ENCODE assay signal across 12 cellular contexts in genomic region chr10:6175329-6176055, GRCh38. TPM values are rescaled to one million over a fixed set of nuclear protein-coding genes. Genes with fewer than 3 reads are reported as not detected.
DNase-seq lines count a peak whose midpoint lies in the region; ATAC-seq lines count a peak whose summit lies in the region.
"Had no signal": no experiment of that assay in that cellular context is flagged by ENCODE, and none has a peak within 500 bp of the region (broad histone marks: within the 10 kb centered on the region; RNA-seq: fewer than 3 reads in every experiment).

No MANE protein-coding gene starts in this region.

- H3K27ac ChIP-seq in layer of hippocampus (ENCODE audit: low read depth, low read length) (peak overlapping the region; percentile 72), substantia nigra (ENCODE audit: low read depth, low read length, poor library complexity, severe bottlenecking) (peak overlapping the region; percentile 91)
- H3K27ac ChIP-seq: lower lobe of right lung had no signal

- no peaks in the 10 kb centered on the region for H3K9me3 Mint-ChIP-seq in activated CD4-positive, alpha-beta memory T cell treated with anti-CD3 and anti-CD28 coated beads for 36 hours
- H3K9me3 Mint-ChIP-seq in activated CD4-positive, alpha-beta memory T cell treated with anti-CD3 and anti-CD28 coated beads, Interleukin-2, amount 10 ng/mL, durations not matched to agents 7 days and 5 days = no peaks in the 10 kb centered on the region
- no peaks in the 10 kb centered on the region for H3K9me3 Mint-ChIP-seq in activated T-helper 2 cell treated with anti-CD3 and anti-CD28 coated beads, Interferon-gamma antibody, Interleukin-2, Interleukin-4, amounts not matched to agents 10 μg/mL and 5 μg/mL and 100 μg/mL, durations not matched to agents 14 hours and 24 hours and 36 hours

- no peaks in the 10 kb centered on the region for H3K27me3 Mint-ChIP-seq in activated CD4-positive, alpha-beta memory T cell treated with anti-CD3 and anti-CD28 coated beads for 36 hours
- H3K27me3 Mint-ChIP-seq in activated CD4-positive, alpha-beta memory T cell treated with anti-CD3 and anti-CD28 coated beads, Interleukin-2, amount 10 ng/mL, durations not matched to agents 7 days and 5 days = no peaks in the 10 kb centered on the region
- no peaks in the 10 kb centered on the region for H3K27me3 Mint-ChIP-seq in activated T-helper 2 cell treated with anti-CD3 and anti-CD28 coated beads, Interferon-gamma antibody, Interleukin-2, Interleukin-4, amounts not matched to agents 10 μg/mL and 5 μg/mL and 100 μg/mL, durations not matched to agents 14 hours and 24 hours and 36 hours (ENCODE audit: low read depth)

- POLR2A ChIA-PET in activated CD4-positive, alpha-beta memory T cell treated with anti-CD3 and anti-CD28 coated beads for 36 hours (lab: Charles Lee) = interaction anchor here (1.2 to 1.5 kb wide), 2 partner anchors 7 to 10 kb away, joined by 3 read pairs; no protein-coding TSS in a partner anchor
- POLR2A ChIA-PET in activated CD4-positive, alpha-beta memory T cell treated with anti-CD3 and anti-CD28 coated beads, Interleukin-2, amount 10 ng/mL, durations not matched to agents 7 days and 5 days (lab: Charles Lee) = interaction anchor here (1.3 kb wide), 1 partner anchor 12 kb away, joined by 3 read pairs; no protein-coding TSS in a partner anchor

- H3K4me3 Mint-ChIP-seq in activated CD4-positive, alpha-beta memory T cell treated with anti-CD3 and anti-CD28 coated beads for 36 hours = no peak overlapping the region
- H3K4me3 Mint-ChIP-seq in activated CD4-positive, alpha-beta memory T cell treated with anti-CD3 and anti-CD28 coated beads, Interleukin-2, amount 10 ng/mL, durations not matched to agents 7 days and 5 days = no peak overlapping the region
- H3K4me3 Mint-ChIP-seq in activated T-helper 2 cell treated with anti-CD3 and anti-CD28 coated beads, Interferon-gamma antibody, Interleukin-2, Interleukin-4, amounts not matched to agents 10 μg/mL and 5 μg/mL and 100 μg/mL, durations not matched to agents 14 hours and 24 hours and 36 hours (ENCODE audit: low read depth) = no peak overlapping the region

- peak overlapping the region; percentile 4 for H3K27ac Mint-ChIP-seq in activated CD4-positive, alpha-beta memory T cell treated with anti-CD3 and anti-CD28 coated beads for 36 hours
- no peak overlapping the region for H3K27ac Mint-ChIP-seq in activated CD4-positive, alpha-beta memory T cell treated with anti-CD3 and anti-CD28 coated beads, Interleukin-2, amount 10 ng/mL, durations not matched to agents 7 days and 5 days
- H3K27ac Mint-ChIP-seq in activated T-helper 2 cell treated with anti-CD3 and anti-CD28 coated beads, Interferon-gamma antibody, Interleukin-2, Interleukin-4, amounts not matched to agents 10 μg/mL and 5 μg/mL and 100 μg/mL, durations not matched to agents 14 hours and 24 hours and 36 hours = peak overlapping the region; percentile 4

- H3K36me3 Mint-ChIP-seq in activated CD4-positive, alpha-beta memory T cell treated with anti-CD3 and anti-CD28 coated beads for 36 hours = peaks cover 4% of the 10 kb centered on the region
- peaks cover 4% of the 10 kb centered on the region for H3K36me3 Mint-ChIP-seq in activated CD4-positive, alpha-beta memory T cell treated with anti-CD3 and anti-CD28 coated beads, Interleukin-2, amount 10 ng/mL, durations not matched to agents 7 days and 5 days (ENCODE audit: low read depth)
- peaks cover 33% of the 10 kb centered on the region for H3K36me3 Mint-ChIP-seq in activated T-helper 2 cell treated with anti-CD3 and anti-CD28 coated beads, Interferon-gamma antibody, Interleukin-2, Interleukin-4, amounts not matched to agents 10 μg/mL and 5 μg/mL and 100 μg/mL, durations not matched to agents 14 hours and 24 hours and 36 hours (ENCODE audit: low read depth)

- intact Hi-C loops in activated CD4-positive, alpha-beta memory T cell treated with anti-CD3 and anti-CD28 coated beads for 36 hours (cut with micrococcal nuclease) = no loop called here
- intact Hi-C loops in activated T-helper 2 cell treated with anti-CD3 and anti-CD28 coated beads, Interferon-gamma antibody, Interleukin-2, Interleukin-4, amounts not matched to agents 10 μg/mL and 5 μg/mL and 100 μg/mL, durations not matched to agents 14 hours and 24 hours and 36 hours (cut with micrococcal nuclease) = no loop called here

- DNase-seq in activated CD4-positive, alpha-beta memory T cell treated with anti-CD3 and anti-CD28 coated beads for 36 hours = no peak
- DNase-seq in activated CD4-positive, alpha-beta memory T cell treated with anti-CD3 and anti-CD28 coated beads, Interleukin-2, amount 10 ng/mL, durations not matched to agents 7 days and 5 days = no peak
- no peak for DNase-seq in activated T-helper 2 cell treated with anti-CD3 and anti-CD28 coated beads, Interferon-gamma antibody, Interleukin-2, Interleukin-4, amounts not matched to agents 10 μg/mL and 5 μg/mL and 100 μg/mL, durations not matched to agents 14 hours and 24 hours and 36 hours (ENCODE audit: low spot score)
- peak in 34 of 49 donors; percentile 10 to 80 (median 36) for DNase-seq in substantia nigra (lab: John Stamatoyannopoulos, UW)
- no peak for DNase-seq in HuH-7.5 (ENCODE audit: low spot score)
- no peak for DNase-seq in iPS-NIHi11 (ENCODE audit: low spot score)
- DNase-seq: lower lobe of right lung, NCI-H1436 treated with DMSO at 0.1 percent for 48 hours, Peyer's patch, spleen had no signal

- CTCF ChIA-PET in activated CD4-positive, alpha-beta memory T cell treated with anti-CD3 and anti-CD28 coated beads for 36 hours (lab: Charles Lee) = interaction anchor here (5.0 kb wide), 1 partner anchor 26 kb away, joined by 39 read pairs; the partner anchor contains the start of gene PFKFB3
- CTCF ChIA-PET in activated CD4-positive, alpha-beta memory T cell treated with anti-CD3 and anti-CD28 coated beads, Interleukin-2, amount 10 ng/mL, durations not matched to agents 7 days and 5 days (lab: Charles Lee) = interaction anchor here (1.3 to 7.2 kb wide), 4 partner anchors 10 to 226 kb away, joined by 3 to 91 read pairs (median 26); partner anchors contain the start of gene PFKFB3

- H3K27me3 ChIP-seq in layer of hippocampus (ENCODE audit: control insufficient read depth, insufficient read depth, low read length) = no peaks in the 10 kb centered on the region
- H3K27me3 ChIP-seq: Peyer's patch, spleen had no signal

- H3K4me1 Mint-ChIP-seq in activated CD4-positive, alpha-beta memory T cell treated with anti-CD3 and anti-CD28 coated beads for 36 hours (ENCODE audit: low read depth) = peaks cover 57% of the 10 kb centered on the region
- H3K4me1 Mint-ChIP-seq in activated CD4-positive, alpha-beta memory T cell treated with anti-CD3 and anti-CD28 coated beads, Interleukin-2, amount 10 ng/mL, durations not matched to agents 7 days and 5 days = peaks cover 55% of the 10 kb centered on the region
- H3K4me1 Mint-ChIP-seq in activated T-helper 2 cell treated with anti-CD3 and anti-CD28 coated beads, Interferon-gamma antibody, Interleukin-2, Interleukin-4, amounts not matched to agents 10 μg/mL and 5 μg/mL and 100 μg/mL, durations not matched to agents 14 hours and 24 hours and 36 hours (ENCODE audit: low read depth) = peaks cover 41% of the 10 kb centered on the region

- no peak for ATAC-seq in GM19324 (IDR thresholded peaks at IDR 0.05; ENCODE audit: low FRiP score, unreplicated experiment)
- ATAC-seq: lower lobe of right lung had no signal

RNA-seq across cellular contexts. Expression of gene PFKFB3, which starts 27.2 kb away (rescaled TPM):
- 10 to 100 TPM; 70.6 to 76.4 TPM for total RNA-seq in activated CD4-positive, alpha-beta memory T cell treated with anti-CD3 and anti-CD28 coated beads for 36 hours
- 10 to 100 TPM; 66.8 to 69.4 TPM for total RNA-seq in activated CD4-positive, alpha-beta memory T cell treated with anti-CD3 and anti-CD28 coated beads, Interleukin-2, amount 10 ng/mL, durations not matched to agents 7 days and 5 days
- 124 and 126 TPM in 2 replicates for total RNA-seq in activated T-helper 2 cell treated with anti-CD3 and anti-CD28 coated beads, Interferon-gamma antibody, Interleukin-2, Interleukin-4, amounts not matched to agents 10 μg/mL and 5 μg/mL and 100 μg/mL, durations not matched to agents 14 hours and 24 hours and 36 hours

Comparison
In these comparisons a context has a peak if more than half of its experiments do, and no peak if none do; other contexts are left out.
1. DNase-seq: peak in substantia nigra (34 of 49); none in activated CD4-positive, alpha-beta memory T cell treated with anti-CD3 and anti-CD28 coated beads for 36 hours (single experiment), activated CD4-positive, alpha-beta memory T cell treated with anti-CD3 and anti-CD28 coated beads, Interleukin-2, amount 10 ng/mL, durations not matched to agents 7 days and 5 days (single experiment), activated T-helper 2 cell treated with anti-CD3 and anti-CD28 coated beads, Interferon-gamma antibody, Interleukin-2, Interleukin-4, amounts not matched to agents 10 μg/mL and 5 μg/mL and 100 μg/mL, durations not matched to agents 14 hours and 24 hours and 36 hours (single experiment), HuH-7.5 (single experiment) and iPS-NIHi11 (single experiment).